Comparison of ENCODE assay signal across 18 cellular contexts in the genomic region with DNA sequence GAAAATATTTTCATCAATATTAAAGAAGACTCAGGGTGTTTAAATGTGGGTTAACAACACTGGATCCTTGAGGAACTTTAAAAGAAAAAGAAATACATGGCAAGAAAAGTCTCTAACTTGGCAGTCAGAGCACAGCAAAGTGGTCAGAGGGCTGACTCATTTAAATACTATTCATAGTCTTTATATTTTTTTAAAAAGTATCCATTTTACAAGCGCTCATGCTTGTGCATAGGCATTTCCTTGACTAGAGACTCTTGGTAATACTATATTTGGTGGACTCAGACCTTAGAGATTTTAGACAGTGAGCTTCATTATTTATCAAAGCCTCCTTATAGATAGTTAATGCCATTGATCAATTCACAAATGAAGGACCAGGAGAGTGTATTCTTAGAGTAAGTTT.
A peak's percentile ranks its signal among the peaks of the same experiment; 100 is the strongest.
DNase-seq lines count a peak whose midpoint lies in the region; FAIRE-seq and TF ChIP-seq lines count a peak whose summit lies in the region.
"Had no signal": no experiment of that assay in that cellular context is flagged by ENCODE, and none has a peak within 500 bp of the region (broad histone marks: within the 10 kb centered on the region; RNA-seq: fewer than 3 reads in every experiment).

No MANE protein-coding gene starts in this region.

- no peak overlapping the region for H3K23ac ChIP-seq in mesenchymal stem cell (ENCODE audit: low read length in 2 of 2)

- H2AK5ac ChIP-seq in mesenchymal stem cell (ENCODE audit: low read length, severe bottlenecking): no peak overlapping the region

- no peaks in the 10 kb centered on the region for H3K9me3 ChIP-seq in mesenchymal stem cell (ENCODE audit: control insufficient read depth, low read length)
- H3K9me3 ChIP-seq: BE2C, Peyer's patch, uterus had no signal

- DNase-seq in AG08395 (ENCODE audit: low spot score): peak; percentile 39
- peak; percentile 46 for DNase-seq in HS-5 (ENCODE audit: low read depth)
- DNase-seq in bronchial epithelial cell (ENCODE audit: low read depth): peak; percentile 18
- DNase-seq in mesenchymal stem cell: peak; percentile 11
- no peak for DNase-seq in AML-193 (lab: John Stamatoyannopoulos, UW)
- DNase-seq in activated CD4-positive, alpha-beta T cell treated with anti-CD3 and anti-CD28 coated beads, Interleukin-2, amount 10 ng/mL, durations not matched to agents 24 days and 14 days: no peak
- no peak for DNase-seq in SW480 (ENCODE audit: low spot score)
- no peak for DNase-seq in NCI-H748 (lab: John Stamatoyannopoulos, UW; ENCODE audit: unreplicated experiment)
- DNase-seq: activated effector memory CD4-positive, alpha-beta T cell treated with anti-CD3 and anti-CD28 coated beads, Interleukin-2, amount 50 U/mL, for 16 hours; amygdala; BE2C; cortex of kidney; NCI-H1092 treated with DMSO at 0.1 percent for 48 hours; Peyer's patch; uterus had no signal

- H4K91ac ChIP-seq in mesenchymal stem cell (ENCODE audit: low read length): no peak overlapping the region

- H2BK12ac ChIP-seq in mesenchymal stem cell (ENCODE audit: low read length in 2 of 2): no peak overlapping the region

- H3K14ac ChIP-seq in mesenchymal stem cell (ENCODE audit: low read length in 2 of 2): no peak overlapping the region

- no peak overlapping the region for H4K8ac ChIP-seq in mesenchymal stem cell (ENCODE audit: low read length)

- H3K27ac Mint-ChIP-seq in activated CD4-positive, alpha-beta T cell treated with anti-CD3 and anti-CD28 coated beads, Interleukin-2, amount 10 ng/mL, durations not matched to agents 24 days and 14 days: no peak overlapping the region
- H3K27ac Mint-ChIP-seq: WTC11 had no signal

- no peak overlapping the region for H3K4me3 Mint-ChIP-seq in activated CD4-positive, alpha-beta T cell treated with anti-CD3 and anti-CD28 coated beads, Interleukin-2, amount 10 ng/mL, durations not matched to agents 24 days and 14 days
- H3K4me3 Mint-ChIP-seq: WTC11 had no signal

- no peaks in the 10 kb centered on the region for H3K36me3 Mint-ChIP-seq in activated CD4-positive, alpha-beta T cell treated with anti-CD3 and anti-CD28 coated beads, Interleukin-2, amount 10 ng/mL, durations not matched to agents 24 days and 14 days (ENCODE audit: low read depth)
- H3K36me3 Mint-ChIP-seq: WTC11 had no signal

- no peak overlapping the region for H3K4ac ChIP-seq in mesenchymal stem cell (ENCODE audit: low read depth in 1 of 2, low read length in 2 of 2)

- intact Hi-C loops in activated CD4-positive, alpha-beta T cell treated with anti-CD3 and anti-CD28 coated beads, Interleukin-2, amount 10 ng/mL, durations not matched to agents 24 days and 14 days (cut with micrococcal nuclease): no loop called here

- no peaks in the 10 kb centered on the region for H3K9me3 Mint-ChIP-seq in activated CD4-positive, alpha-beta T cell treated with anti-CD3 and anti-CD28 coated beads, Interleukin-2, amount 10 ng/mL, durations not matched to agents 24 days and 14 days
- H3K9me3 Mint-ChIP-seq: WTC11 had no signal

- H3K4me1 ChIP-seq in mesenchymal stem cell (ENCODE audit: control insufficient read depth, insufficient read depth, low read depth, low read length): no peaks in the 10 kb centered on the region
- H3K4me1 ChIP-seq: Peyer's patch, uterus had no signal

- no peak for TF ChIP-seq CTCF in bronchial epithelial cell (IDR thresholded peaks at IDR 0.05; ENCODE audit: insufficient read depth, low read length, severe bottlenecking)

- no peak overlapping the region for H2AFZ ChIP-seq in mesenchymal stem cell (ENCODE audit: low read depth, low read length)

- H3K27ac ChIP-seq in mesenchymal stem cell (ENCODE audit: low read length, poor library complexity, severe bottlenecking): no peak overlapping the region
- H3K27ac ChIP-seq: Peyer's patch, uterus had no signal

- H3K4me2 ChIP-seq in mesenchymal stem cell (ENCODE audit: low read length, poor library complexity, severe bottlenecking): no peak overlapping the region

- H3K36me3 ChIP-seq in bronchial epithelial cell (ENCODE audit: control insufficient read depth, insufficient read depth, low read length): no peaks in the 10 kb centered on the region
- no peaks in the 10 kb centered on the region for H3K36me3 ChIP-seq in mesenchymal stem cell (ENCODE audit: control insufficient read depth in 1 of 2, insufficient read depth in 2 of 2, low read depth in 1 of 2, low read length in 2 of 2)
- H3K36me3 ChIP-seq: BE2C, Peyer's patch, uterus had no signal

- no peaks in the 10 kb centered on the region for H3K79me1 ChIP-seq in mesenchymal stem cell (replicated peaks; ENCODE audit: low read length, poor library complexity, severe bottlenecking)

- H2BK15ac ChIP-seq in mesenchymal stem cell (ENCODE audit: low read depth, poor library complexity, severe bottlenecking): no peak overlapping the region

- H3K9ac ChIP-seq in mesenchymal stem cell (ENCODE audit: low read length): no peak overlapping the region

- H2BK5ac ChIP-seq in mesenchymal stem cell (ENCODE audit: low read depth, low read length, poor library complexity, severe bottlenecking): no peak overlapping the region

- no peak overlapping the region for H3K18ac ChIP-seq in mesenchymal stem cell (ENCODE audit: low read depth in 1 of 2, low read length in 2 of 2)

- no peak for FAIRE-seq in bronchial epithelial cell (lab: Jason Lieb, UNC)
- FAIRE-seq: K562, keratinocyte had no signal

- H3K4me3 ChIP-seq in bronchial epithelial cell (ENCODE audit: low read depth, low read length): no peak overlapping the region
- H3K4me3 ChIP-seq in mesenchymal stem cell (ENCODE audit: insufficient read depth in 1 of 2, low read depth in 1 of 2, low read length in 2 of 2): no peak overlapping the region
- H3K4me3 ChIP-seq: K562, Peyer's patch, uterus had no signal

- H3K27me3 ChIP-seq in bronchial epithelial cell (ENCODE audit: control insufficient read depth, insufficient read depth, low read length) (no peaks in the 10 kb centered on the region), mesenchymal stem cell (ENCODE audit: control insufficient read depth in 1 of 2, insufficient read depth in 1 of 2, low read length in 2 of 2) (no peaks in the 10 kb centered on the region)
- H3K27me3 ChIP-seq: BE2C, Peyer's patch, uterus had no signal

- WGBS in mesenchymal stem cell: no CpG with 5 or more reads among the region's 1 CpG

- no peak overlapping the region for H2BK120ac ChIP-seq in mesenchymal stem cell (ENCODE audit: low read depth, low read length)

- H3K4me1 Mint-ChIP-seq in activated CD4-positive, alpha-beta T cell treated with anti-CD3 and anti-CD28 coated beads, Interleukin-2, amount 10 ng/mL, durations not matched to agents 24 days and 14 days: no peaks in the 10 kb centered on the region

- no peaks in the 10 kb centered on the region for H3K27me3 Mint-ChIP-seq in activated CD4-positive, alpha-beta T cell treated with anti-CD3 and anti-CD28 coated beads, Interleukin-2, amount 10 ng/mL, durations not matched to agents 24 days and 14 days

Comparison
In these comparisons a context has a peak if more than half of its experiments do, and no peak if none do; other contexts are left out.
1. DNase-seq: peak in AG08395 (single experiment), HS-5 (single experiment), bronchial epithelial cell (single experiment) and mesenchymal stem cell (single experiment); none in AML-193 (0 of 2), activated CD4-positive, alpha-beta T cell treated with anti-CD3 and anti-CD28 coated beads, Interleukin-2, amount 10 ng/mL, durations not matched to agents 24 days and 14 days (single experiment), SW480 (single experiment) and NCI-H748 (single experiment).